Comparison of ENCODE assay signal across 20 cellular contexts in the genomic region with DNA sequence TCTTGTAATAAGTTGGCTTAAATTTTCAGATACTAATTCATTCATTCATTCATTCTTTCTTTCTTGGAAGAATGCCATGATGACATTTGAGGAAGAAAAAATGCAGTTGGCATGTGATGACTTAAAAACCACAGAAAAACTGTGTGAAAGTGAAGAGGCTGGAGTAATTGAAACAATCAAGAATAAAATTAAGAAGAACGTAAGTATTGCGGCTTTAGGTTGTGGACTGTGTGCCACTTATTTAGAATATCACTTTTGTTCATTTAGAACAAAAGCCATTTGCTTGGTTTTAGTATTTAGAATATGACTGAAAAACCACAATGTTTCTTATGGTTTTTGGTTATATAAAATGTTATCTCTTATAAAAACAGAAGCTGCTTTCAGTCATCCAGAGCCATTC.
"Had no signal": no experiment of that assay in that cellular context is flagged by ENCODE, and none has a peak within 500 bp of the region (broad histone marks: within the 10 kb centered on the region; RNA-seq: fewer than 3 reads in every experiment).

No MANE protein-coding gene starts in this region.

- H3K27ac Mint-ChIP-seq: activated naive CD8-positive, alpha-beta T cell treated with anti-CD3 and anti-CD28 coated beads for 36 hours; activated T-cell treated with anti-CD3 and anti-CD28 coated beads, Interleukin-2, amount 50 U/mL, for 24 hours; brain; mesothelial cell of epicardium had no signal

- H3K4me1 Mint-ChIP-seq: brain had no signal

- H3K9me3 Mint-ChIP-seq: activated naive CD8-positive, alpha-beta T cell treated with anti-CD3 and anti-CD28 coated beads for 36 hours; activated T-cell treated with anti-CD3 and anti-CD28 coated beads, Interleukin-2, amount 50 U/mL, for 24 hours; brain; mesothelial cell of epicardium had no signal

- H3K27me3 Mint-ChIP-seq: activated naive CD8-positive, alpha-beta T cell treated with anti-CD3 and anti-CD28 coated beads for 36 hours; activated T-cell treated with anti-CD3 and anti-CD28 coated beads, Interleukin-2, amount 50 U/mL, for 24 hours; brain had no signal

- ATAC-seq: heart left ventricle, left colon, lower lobe of right lung, right cardiac atrium, upper lobe of right lung had no signal

- DNase-seq: activated CD4-positive, alpha-beta T cell treated with anti-CD3 and anti-CD28 coated beads, Interleukin-2, amount 50 U/mL, for 48 hours; activated gamma-delta T cell; activated naive CD8-positive, alpha-beta T cell treated with anti-CD3 and anti-CD28 coated beads for 36 hours; activated T-cell treated with anti-CD3 and anti-CD28 coated beads, Interleukin-2, amount 50 U/mL, for 24 hours; amygdala; central memory CD4-positive, alpha-beta T cell; cortex of kidney; effector CD4-positive, alpha-beta T cell; heart left ventricle; left colon; lower lobe of right lung; right cardiac atrium; small intestine; stimulated activated CD4-positive, alpha-beta T cell treated with anti-CD3 and anti-CD28 coated beads, Interleukin-4, amount 100 ng/mL, for 24 hours; stimulated activated naive CD4-positive, alpha-beta T cell treated with Interleukin-2 at 50 U/mL for 16 hours; T-helper 1 cell; upper lobe of right lung; WERI-Rb-1 had no signal

- H3K4me3 Mint-ChIP-seq: activated naive CD8-positive, alpha-beta T cell treated with anti-CD3 and anti-CD28 coated beads for 36 hours; activated T-cell treated with anti-CD3 and anti-CD28 coated beads, Interleukin-2, amount 50 U/mL, for 24 hours; brain; mesothelial cell of epicardium had no signal
